ENCODE assay signal across 9 cellular contexts in the genomic region with DNA sequence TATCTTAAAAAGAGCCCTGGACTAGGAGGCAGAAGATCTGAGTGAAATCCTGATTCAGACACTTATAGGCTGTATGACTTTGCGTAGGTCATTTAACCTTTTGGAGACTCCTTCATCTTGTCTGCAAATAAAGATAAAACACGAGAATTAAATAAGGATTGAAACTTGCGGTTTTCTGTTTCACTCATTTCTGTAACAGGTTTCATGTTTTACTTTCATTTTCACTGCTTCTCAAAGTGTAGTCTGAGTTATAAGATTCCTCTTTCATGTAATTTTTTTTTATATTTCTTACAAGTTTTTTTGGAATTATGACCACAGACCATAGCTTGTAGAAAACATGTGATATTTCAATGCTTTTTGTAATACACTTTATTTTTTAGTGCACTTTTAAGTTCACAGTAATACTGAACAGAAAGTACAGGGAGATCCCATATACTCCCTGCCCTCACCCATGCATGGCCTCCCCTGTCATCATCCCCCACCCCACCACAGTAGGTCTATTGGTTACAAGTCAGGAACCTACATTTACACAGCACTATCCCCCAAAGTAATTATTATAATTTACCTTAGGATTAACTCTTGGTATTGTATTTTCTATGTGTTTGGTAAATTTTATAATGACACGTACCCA.
DNase-seq lines count a peak whose midpoint lies in the region; ATAC-seq and TF ChIP-seq lines count a peak whose summit lies in the region.
"Had no signal": no experiment of that assay in that cellular context is flagged by ENCODE, and none has a peak within 500 bp of the region (broad histone marks: within the 10 kb centered on the region; RNA-seq: fewer than 3 reads in every experiment).

No MANE protein-coding gene starts in this region.

- peak; percentile 11 for DNase-seq in A673 (ENCODE audit: low spot score)
- no peak for DNase-seq in SK-N-MC (ENCODE audit: low read depth, low spot score)
- no peak for DNase-seq in fibroblast of mammary gland (ENCODE audit: low read depth)
- DNase-seq in stimulated activated CD8-positive, alpha-beta memory T cell treated with anti-CD3 and anti-CD28 coated beads, Interleukin-2, amount 100 ng/mL, for 48 hours (ENCODE audit: low read depth in 2 of 2), result peak; percentile 9 to 12
- no peak for DNase-seq in T1000 (lab: John Stamatoyannopoulos, UW)
- DNase-seq in AG20443 (ENCODE audit: low spot score), result no peak

- TF ChIP-seq CTCF in A673 (conservative IDR thresholded peaks at IDR 0.05; ENCODE audit: low read depth, low read length), result no peak
- TF ChIP-seq CTCF in fibroblast of mammary gland (conservative IDR thresholded peaks at IDR 0.05; ENCODE audit: control insufficient read depth, insufficient read depth, low read depth, low read length), result no peak

- H3K27me3 ChIP-seq in A673 (replicated peaks; ENCODE audit: insufficient read depth, low read depth, low read length, poor library complexity), result no peaks in the 10 kb centered on the region

- POLR2A ChIA-PET in A673 (lab: Charles Lee; ENCODE audit: low non-redundant PET), result no interaction called here

- CTCF ChIA-PET in A673 (lab: Charles Lee), result no interaction called here

- H3K4me1 ChIP-seq in A673 (ENCODE audit: insufficient read depth, low read length, poor library complexity, severe bottlenecking), result peaks cover 25% of the 10 kb centered on the region

- H3K9me3 ChIP-seq in A673 (ENCODE audit: low read depth, low read length, poor library complexity, severe bottlenecking) (no peaks in the 10 kb centered on the region), SK-N-MC (ENCODE audit: low read depth, low read length) (no peaks in the 10 kb centered on the region)

- peak overlapping the region; percentile 27 for H3K4me3 ChIP-seq in A673 (ENCODE audit: low read depth, low read length, poor library complexity, severe bottlenecking)
- peak overlapping the region; percentile 69 for H3K4me3 ChIP-seq in SK-N-MC
- H3K4me3 ChIP-seq in fibroblast of mammary gland (ENCODE audit: control insufficient read depth, low read depth, low read length), result peak overlapping the region; percentile 8

- peak; percentile 95 for ATAC-seq in GM18519 (IDR thresholded peaks at IDR 0.05; ENCODE audit: low FRiP score, unreplicated experiment)
- peak; percentile 91 for ATAC-seq in HG02981 (IDR thresholded peaks at IDR 0.05; ENCODE audit: unreplicated experiment)

- BruUV-seq in A673 (replicated peaks; lab: Mats Ljungman, UMichigan), result no TSS peak

- peak overlapping the region; percentile 69 for H3K9ac ChIP-seq in SK-N-MC (ENCODE audit: insufficient read length)

- intact Hi-C loops in A673 (cut with micrococcal nuclease; ENCODE audit: unreplicated experiment), result no loop called here

- H3K27ac ChIP-seq in A673 (ENCODE audit: low read depth, low read length, poor library complexity, severe bottlenecking) (peak overlapping the region; percentile 49), SK-N-MC (peak overlapping the region; percentile 62; the same call in 1 of the 2 replicates)
- H3K27ac ChIP-seq: HL-60 had no signal

- H3K36me3 ChIP-seq in A673 (ENCODE audit: insufficient read depth, low read length, poor library complexity, severe bottlenecking) (no peaks in the 10 kb centered on the region), SK-N-MC (ENCODE audit: insufficient read depth, low read length) (no peaks in the 10 kb centered on the region)

Comparison
In these comparisons a context has a peak if more than half of its experiments do, and no peak if none do; other contexts are left out.
1. DNase-seq: peak in A673 (single experiment) and stimulated activated CD8-positive, alpha-beta memory T cell treated with anti-CD3 and anti-CD28 coated beads, Interleukin-2, amount 100 ng/mL, for 48 hours (2 of 2); none in SK-N-MC (single experiment), fibroblast of mammary gland (single experiment), T1000 (single experiment) and AG20443 (single experiment).
2. H3K4me3 ChIP-seq: peak in every context shown above with its lines; median percentile 69 in SK-N-MC; 27 in A673; 8 in fibroblast of mammary gland.